Comparison of ENCODE assay signal across 19 cellular contexts in genomic region chr12:67425394-67425793, GRCh38.
"Had no signal": no experiment of that assay in that cellular context is flagged by ENCODE, and none has a peak within 500 bp of the region (broad histone marks: within the 10 kb centered on the region; RNA-seq: fewer than 3 reads in every experiment).

No MANE protein-coding gene starts in this region.

- H3K27ac ChIP-seq: tibial nerve had no signal

- ATAC-seq: left lobe of liver had no signal

- H3K36me3 ChIP-seq: tibial nerve had no signal

- H3K9me3 Mint-ChIP-seq: activated B cell treated with CpG ODN at 0.5 μM for 24 hours; activated CD4-positive, alpha-beta memory T cell treated with anti-CD3 and anti-CD28 coated beads for 36 hours; activated naive CD4-positive, alpha-beta T cell treated with anti-CD3 and anti-CD28 coated beads for 36 hours; activated T-cell treated with anti-CD3 and anti-CD28 coated beads, Interleukin-2, amount 50 U/mL, for 24 hours; mesothelial cell of epicardium; nephron progenitor cell had no signal

- H3K4me1 Mint-ChIP-seq: activated B cell treated with CpG ODN at 0.5 μM for 24 hours had no signal

- H3K27me3 Mint-ChIP-seq: activated CD4-positive, alpha-beta memory T cell treated with anti-CD3 and anti-CD28 coated beads for 36 hours; activated T-cell treated with anti-CD3 and anti-CD28 coated beads, Interleukin-2, amount 50 U/mL, for 24 hours had no signal

- H3K36me3 Mint-ChIP-seq: activated CD4-positive, alpha-beta memory T cell treated with anti-CD3 and anti-CD28 coated beads for 36 hours; mesothelial cell of epicardium had no signal

- H3K27me3 ChIP-seq: tibial nerve had no signal

- H3K4me3 Mint-ChIP-seq: activated B cell treated with CpG ODN at 0.5 μM for 24 hours; activated CD4-positive, alpha-beta memory T cell treated with anti-CD3 and anti-CD28 coated beads for 36 hours; activated naive CD4-positive, alpha-beta T cell treated with anti-CD3 and anti-CD28 coated beads for 36 hours; activated T-cell treated with anti-CD3 and anti-CD28 coated beads, Interleukin-2, amount 50 U/mL, for 24 hours; mesothelial cell of epicardium had no signal

- H3K9me3 ChIP-seq: tibial nerve had no signal

- H3K27ac Mint-ChIP-seq: activated B cell treated with CpG ODN at 0.5 μM for 24 hours; activated CD4-positive, alpha-beta memory T cell treated with anti-CD3 and anti-CD28 coated beads for 36 hours; activated naive CD4-positive, alpha-beta T cell treated with anti-CD3 and anti-CD28 coated beads for 36 hours; activated T-cell treated with anti-CD3 and anti-CD28 coated beads, Interleukin-2, amount 50 U/mL, for 24 hours had no signal

- DNase-seq: activated B cell treated with CpG ODN at 0.5 μM for 24 hours; activated CD4-positive, alpha-beta memory T cell treated with anti-CD3 and anti-CD28 coated beads for 36 hours; activated CD4-positive, alpha-beta T cell treated with anti-CD3 and anti-CD28 coated beads for 4 hours; activated naive CD4-positive, alpha-beta T cell treated with anti-CD3 and anti-CD28 coated beads for 36 hours; activated T-cell treated with anti-CD3 and anti-CD28 coated beads, Interleukin-2, amount 50 U/mL, for 24 hours; aorta; effector CD8-positive, alpha-beta T cell; hippocampal formation; nephron progenitor cell; nucleus accumbens; stimulated activated CD4-positive, alpha-beta T cell treated with anti-CD3 and anti-CD28 coated beads, Interleukin-12 subunit alpha, Interleukin-12 subunit beta, amount 100 ng/mL, for 4 hours; stimulated activated CD4-positive, alpha-beta T cell treated with anti-CD3 and anti-CD28 coated beads, Interleukin-1b, Interleukin-23, amount 100 ng/mL, for 48 hours; stimulated activated CD8-positive, alpha-beta memory T cell treated with anti-CD3 and anti-CD28 coated beads, Interleukin-4, amount 100 ng/mL, for 48 hours; stimulated activated naive CD4-positive, alpha-beta T cell treated with Interleukin-2 at 50 U/mL for 16 hours; substantia nigra had no signal

- H3K4me3 ChIP-seq: lung, tibial nerve had no signal
